ENCODE assay signal across 16 cellular contexts in the genomic region with DNA sequence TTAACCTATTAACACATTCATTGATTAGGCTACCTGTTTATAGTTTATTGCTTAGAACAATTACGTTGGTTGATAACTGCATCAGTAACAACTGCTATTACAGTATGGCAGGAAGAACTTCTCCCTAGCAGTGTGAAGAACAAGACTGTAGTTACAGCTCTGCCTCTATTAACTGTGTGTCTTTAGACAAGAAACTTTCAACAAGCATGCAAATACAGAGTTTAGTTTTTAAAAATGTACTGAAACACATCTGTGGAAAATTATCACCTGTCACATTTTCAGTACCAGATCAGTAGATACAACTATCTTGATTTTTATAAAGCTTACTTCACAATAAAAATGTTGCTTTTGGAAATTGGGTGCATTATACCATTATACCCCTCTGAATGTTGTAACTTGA. TPM values are rescaled to one million over a fixed set of nuclear protein-coding genes. Genes with fewer than 3 reads are reported as not detected.
DNase-seq lines count a peak whose midpoint lies in the region; ATAC-seq and TF ChIP-seq lines count a peak whose summit lies in the region.
"Had no signal": no experiment of that assay in that cellular context is flagged by ENCODE, and none has a peak within 500 bp of the region (broad histone marks: within the 10 kb centered on the region; RNA-seq: fewer than 3 reads in every experiment).

No MANE protein-coding gene starts in this region.

- H3K9me2 ChIP-seq in MM.1S (replicated peaks; ENCODE audit: insufficient read depth, low read length): no peaks in the 10 kb centered on the region

- WGBS in endodermal cell (ENCODE audit: insufficient coverage in 1 of 2, insufficient read length in 1 of 2), 2 experiments: 100% methylated on average over 1 of the region's 1 CpG

- H3K27me3 Mint-ChIP-seq in endodermal cell (ENCODE audit: insufficient read depth): no peaks in the 10 kb centered on the region
- no peaks in the 10 kb centered on the region for H3K27me3 Mint-ChIP-seq in activated CD4-positive, alpha-beta T cell treated with anti-CD3 and anti-CD28 coated beads, Interleukin-2, amount 10 ng/mL, durations not matched to agents 24 days and 14 days
- H3K27me3 Mint-ChIP-seq: brain; effector memory CD8-positive, alpha-beta T cell; T-cell had no signal

- H3K79me2 ChIP-seq in MM.1S (ENCODE audit: low read length): peaks cover 77% of the 10 kb centered on the region

- H2AFZ ChIP-seq in MM.1S (ENCODE audit: low read length): no peak overlapping the region

- TF ChIP-seq CTCF in endodermal cell (conservative IDR thresholded peaks at IDR 0.05) (no peak), MM.1S (IDR thresholded peaks at IDR 0.05; ENCODE audit: low read length) (no peak)

- H3K36me3 Mint-ChIP-seq in endodermal cell (ENCODE audit: low read depth): peaks cover 2% of the 10 kb centered on the region
- H3K36me3 Mint-ChIP-seq in activated CD4-positive, alpha-beta T cell treated with anti-CD3 and anti-CD28 coated beads, Interleukin-2, amount 10 ng/mL, durations not matched to agents 24 days and 14 days (ENCODE audit: low read depth): peaks cover 23% of the 10 kb centered on the region
- H3K36me3 Mint-ChIP-seq: brain had no signal

- no peaks in the 10 kb centered on the region for H3K9me3 Mint-ChIP-seq in endodermal cell
- H3K9me3 Mint-ChIP-seq in activated CD4-positive, alpha-beta T cell treated with anti-CD3 and anti-CD28 coated beads, Interleukin-2, amount 10 ng/mL, durations not matched to agents 24 days and 14 days: no peaks in the 10 kb centered on the region
- H3K9me3 Mint-ChIP-seq: brain; effector memory CD8-positive, alpha-beta T cell; T-cell had no signal

- H3K36me3 ChIP-seq in endodermal cell (ENCODE audit: control insufficient read depth, insufficient read depth, low read length) (peaks cover 46% of the 10 kb centered on the region), MM.1S (replicated peaks; ENCODE audit: insufficient read depth, low read length) (no peaks in the 10 kb centered on the region; the same call in 1 of the 2 replicates)

- H3K27me3 ChIP-seq in endodermal cell (ENCODE audit: control insufficient read depth, insufficient read depth, low read length, poor library complexity, severe bottlenecking) (no peaks in the 10 kb centered on the region), MM.1S (replicated peaks; ENCODE audit: insufficient read depth, low read length) (no peaks in the 10 kb centered on the region)
- H3K27me3 ChIP-seq: gastrocnemius medialis had no signal

- DNase-seq in amygdala (lab: John Stamatoyannopoulos, UW) (no peak), endodermal cell (no peak), MM.1S (no peak)
- no peak for DNase-seq in activated CD4-positive, alpha-beta T cell treated with anti-CD3 and anti-CD28 coated beads, Interleukin-2, amount 10 ng/mL, durations not matched to agents 24 days and 14 days
- DNase-seq: activated CD4-positive, alpha-beta T cell treated with anti-CD3 and anti-CD28 coated beads for 48 hours; effector memory CD8-positive, alpha-beta T cell; gastrocnemius medialis; kidney glomerular epithelial cell; stimulated activated CD4-positive, alpha-beta T cell treated with anti-CD3 and anti-CD28 coated beads, Interleukin-4, amount 100 ng/mL, for 24 hours; T-cell had no signal

- H3K4me3 ChIP-seq in endodermal cell (ENCODE audit: low read length) (no peak overlapping the region), MM.1S (ENCODE audit: low read length) (no peak overlapping the region)
- H3K4me3 ChIP-seq: gastrocnemius medialis had no signal

- no peaks in the 10 kb centered on the region for H4K20me1 ChIP-seq in MM.1S (ENCODE audit: insufficient read depth, low read length)

- no peaks in the 10 kb centered on the region for H3F3A ChIP-seq in MM.1S (ENCODE audit: insufficient read depth, low read length)

- intact Hi-C loops in activated CD4-positive, alpha-beta T cell treated with anti-CD3 and anti-CD28 coated beads, Interleukin-2, amount 10 ng/mL, durations not matched to agents 24 days and 14 days (cut with micrococcal nuclease): no loop called here

- H3K4me3 Mint-ChIP-seq in endodermal cell: no peak overlapping the region
- H3K4me3 Mint-ChIP-seq in activated CD4-positive, alpha-beta T cell treated with anti-CD3 and anti-CD28 coated beads, Interleukin-2, amount 10 ng/mL, durations not matched to agents 24 days and 14 days: no peak overlapping the region
- H3K4me3 Mint-ChIP-seq: brain; effector memory CD8-positive, alpha-beta T cell; T-cell had no signal

- no peak overlapping the region for H3K4me2 ChIP-seq in MM.1S (ENCODE audit: low read depth, low read length)

- H3K9ac ChIP-seq in endodermal cell (ENCODE audit: extremely low read depth, low read length, poor library complexity, severe bottlenecking): no peak overlapping the region
- no peak overlapping the region for H3K9ac ChIP-seq in MM.1S (ENCODE audit: low read length)

- peak overlapping the region; percentile 86 for H3K27ac ChIP-seq in cingulate gyrus (ENCODE audit: low read depth, low read length)
- H3K27ac ChIP-seq in endodermal cell (ENCODE audit: low read depth, low read length): no peak overlapping the region
- no peak overlapping the region for H3K27ac ChIP-seq in MM.1S (ENCODE audit: low read length)
- H3K27ac ChIP-seq: C4-2B, gastrocnemius medialis had no signal

- H3K9me3 ChIP-seq in endodermal cell (ENCODE audit: control insufficient read depth, low read length) (no peaks in the 10 kb centered on the region), MM.1S (replicated peaks; ENCODE audit: insufficient read depth, low read length) (no peaks in the 10 kb centered on the region)
- H3K9me3 ChIP-seq: gastrocnemius medialis had no signal

- peaks cover 36% of the 10 kb centered on the region for H3K4me1 Mint-ChIP-seq in endodermal cell
- peaks cover 20% of the 10 kb centered on the region for H3K4me1 Mint-ChIP-seq in activated CD4-positive, alpha-beta T cell treated with anti-CD3 and anti-CD28 coated beads, Interleukin-2, amount 10 ng/mL, durations not matched to agents 24 days and 14 days

- ATAC-seq in GM19023 (IDR thresholded peaks at IDR 0.05; ENCODE audit: unreplicated experiment) (peak; percentile 71), GM21737 (IDR thresholded peaks at IDR 0.05; ENCODE audit: unreplicated experiment) (peak; percentile 52), HG03064 (IDR thresholded peaks at IDR 0.05; ENCODE audit: low read depth, unreplicated experiment) (peak; percentile 72)
- ATAC-seq: effector memory CD8-positive, alpha-beta T cell; gastrocnemius medialis; T-cell had no signal

- H3K27ac Mint-ChIP-seq in endodermal cell: no peak overlapping the region
- no peak overlapping the region for H3K27ac Mint-ChIP-seq in activated CD4-positive, alpha-beta T cell treated with anti-CD3 and anti-CD28 coated beads, Interleukin-2, amount 10 ng/mL, durations not matched to agents 24 days and 14 days
- H3K27ac Mint-ChIP-seq: brain; effector memory CD8-positive, alpha-beta T cell; T-cell had no signal

- H3K4me1 ChIP-seq in endodermal cell (ENCODE audit: control insufficient read depth, insufficient read depth, low read length) (peaks cover 7% of the 10 kb centered on the region), MM.1S (ENCODE audit: low read length) (peaks cover 20% of the 10 kb centered on the region; the same call in 1 of the 2 replicates)

RNA-seq across cellular contexts. Expression of a gene that starts 22.2 kb away (rescaled TPM):
- total RNA-seq in endodermal cell: 10 to 100 TPM; 28.6 to 44.1 TPM
- polyA plus RNA-seq in endodermal cell (2013, experiment 1 of 2): 16.7 TPM
- 17.0 TPM for polyA plus RNA-seq in endodermal cell (2013, experiment 2 of 2)
- 103 and 111 TPM in 2 replicates for total RNA-seq in activated CD4-positive, alpha-beta T cell treated with anti-CD3 and anti-CD28 coated beads, Interleukin-2, amount 10 ng/mL, durations not matched to agents 24 days and 14 days
